In genomic region chr7:158249692-158250091, GRCh38 we compare ENCODE assay signal across 20 cellular contexts.
"Had no signal": no experiment of that assay in that cellular context is flagged by ENCODE, and none has a peak within 500 bp of the region (broad histone marks: within the 10 kb centered on the region; RNA-seq: fewer than 3 reads in every experiment).

No MANE protein-coding gene starts in this region.

- H3K36me3 Mint-ChIP-seq: naive thymus-derived CD4-positive, alpha-beta T cell; stimulated activated naive B cell treated with anti-CD40 and anti-IgM and Interleukin-4, amounts not matched to agents 10 μg/mL and 1 μg/mL and 100 μg/mL, for 72 hours had no signal

- H3K36me3 ChIP-seq: left ventricle myocardium inferior, lower lobe of right lung, right lobe of liver, tibial nerve, upper lobe of right lung, vagina had no signal

- H3K4me3 ChIP-seq: coronary artery, hepatocyte, left ventricle myocardium inferior, lower lobe of right lung, psoas muscle, right lobe of liver, testis, tibial nerve, upper lobe of right lung, vagina had no signal

- H3K4me1 Mint-ChIP-seq: naive thymus-derived CD4-positive, alpha-beta T cell; nephron progenitor cell; stimulated activated naive B cell treated with anti-CD40 and anti-IgM and Interleukin-4, amounts not matched to agents 10 μg/mL and 1 μg/mL and 100 μg/mL, for 72 hours; stimulated activated naive CD8-positive, alpha-beta T cell treated with anti-CD3 and anti-CD28 coated beads, Interleukin-15, amount 100 ng/mL, for 72 hours had no signal

- H3K4me3 Mint-ChIP-seq: naive thymus-derived CD4-positive, alpha-beta T cell; nephron progenitor cell; stimulated activated naive B cell treated with anti-CD40 and anti-IgM and Interleukin-4, amounts not matched to agents 10 μg/mL and 1 μg/mL and 100 μg/mL, for 72 hours; stimulated activated naive CD8-positive, alpha-beta T cell treated with anti-CD3 and anti-CD28 coated beads, Interleukin-15, amount 100 ng/mL, for 72 hours had no signal

- DNase-seq: effector CD4-positive, alpha-beta T cell; foreskin melanocyte; left ventricle myocardium inferior; lower lobe of right lung; mesenchymal stem cell; naive thymus-derived CD4-positive, alpha-beta T cell; nephron progenitor cell; psoas muscle; retina; stimulated activated CD4-positive, alpha-beta T cell treated with anti-CD3 and anti-CD28 coated beads, Interleukin-2, amount 100 ng/mL, for 24 hours; stimulated activated CD4-positive, alpha-beta T cell treated with anti-CD3 and anti-CD28 coated beads, Interleukin-4, amount 100 ng/mL, for 4 hours; stimulated activated naive B cell treated with anti-CD40 and anti-IgM and Interleukin-4, amounts not matched to agents 10 μg/mL and 1 μg/mL and 100 μg/mL, for 72 hours; stimulated activated naive CD8-positive, alpha-beta T cell treated with anti-CD3 and anti-CD28 coated beads, Interleukin-15, amount 100 ng/mL, for 72 hours; testis; upper lobe of right lung had no signal

- ATAC-seq: lower lobe of right lung; naive thymus-derived CD4-positive, alpha-beta T cell; psoas muscle; right lobe of liver; stimulated activated naive B cell treated with anti-CD40 and anti-IgM and Interleukin-4, amounts not matched to agents 10 μg/mL and 1 μg/mL and 100 μg/mL, for 72 hours; stimulated activated naive CD8-positive, alpha-beta T cell treated with anti-CD3 and anti-CD28 coated beads, Interleukin-15, amount 100 ng/mL, for 72 hours; upper lobe of right lung had no signal

- H3K9me3 ChIP-seq: left ventricle myocardium inferior, lower lobe of right lung, psoas muscle, right lobe of liver, testis, upper lobe of right lung, vagina had no signal

- H3K27me3 ChIP-seq: hepatocyte, right lobe of liver, testis, tibial nerve, upper lobe of right lung, vagina had no signal

- H3K27ac Mint-ChIP-seq: naive thymus-derived CD4-positive, alpha-beta T cell; nephron progenitor cell; stimulated activated naive B cell treated with anti-CD40 and anti-IgM and Interleukin-4, amounts not matched to agents 10 μg/mL and 1 μg/mL and 100 μg/mL, for 72 hours; stimulated activated naive CD8-positive, alpha-beta T cell treated with anti-CD3 and anti-CD28 coated beads, Interleukin-15, amount 100 ng/mL, for 72 hours had no signal

- H3K4me1 ChIP-seq: left ventricle myocardium inferior, lower lobe of right lung, psoas muscle, right lobe of liver, testis, tibial nerve, upper lobe of right lung, vagina had no signal

- H3K9me3 Mint-ChIP-seq: stimulated activated naive CD8-positive, alpha-beta T cell treated with anti-CD3 and anti-CD28 coated beads, Interleukin-15, amount 100 ng/mL, for 72 hours had no signal

- H3K27me3 Mint-ChIP-seq: stimulated activated naive B cell treated with anti-CD40 and anti-IgM and Interleukin-4, amounts not matched to agents 10 μg/mL and 1 μg/mL and 100 μg/mL, for 72 hours had no signal

- H3K27ac ChIP-seq: coronary artery, hepatocyte, left ventricle myocardium inferior, lower lobe of right lung, psoas muscle, right lobe of liver, testis, tibial nerve, upper lobe of right lung, vagina had no signal
